In the genomic region with DNA sequence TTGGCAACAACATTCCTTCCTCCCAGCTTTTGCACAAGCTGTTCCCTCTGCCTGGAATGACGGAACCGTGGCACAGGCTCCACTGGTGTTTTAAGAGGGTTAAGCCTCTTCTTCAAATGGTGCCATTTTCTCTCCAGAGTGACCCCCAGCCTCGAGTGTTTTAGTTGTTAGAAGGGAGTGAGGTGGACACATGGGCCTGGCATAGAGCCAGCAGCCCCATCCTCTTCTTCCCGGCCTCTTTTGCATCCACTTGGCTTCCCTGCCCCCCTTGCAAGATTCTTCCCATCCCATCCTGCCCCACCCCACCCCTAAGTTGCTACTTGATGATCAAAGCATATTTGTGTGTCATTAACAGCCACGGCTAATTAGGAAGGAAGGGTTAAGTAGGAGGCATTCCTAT, we compare ENCODE assay signal across 19 cellular contexts.
DNase-seq lines count a peak whose midpoint lies in the region; ATAC-seq, FAIRE-seq and TF ChIP-seq lines count a peak whose summit lies in the region.
"Had no signal": no experiment of that assay in that cellular context is flagged by ENCODE, and none has a peak within 500 bp of the region (broad histone marks: within the 10 kb centered on the region; RNA-seq: fewer than 3 reads in every experiment).

No MANE protein-coding gene starts in this region.

- POLR2A ChIA-PET in Caco-2 (lab: Charles Lee) = no interaction called here

- DNase-seq in SW480 (ENCODE audit: low spot score) (peak; percentile 10), endothelial cell (ENCODE audit: low spot score) (no peak), neural progenitor cell (ENCODE audit: low spot score) (peak; percentile 19), small intestine (no peak), Caco-2 (no peak)
- DNase-seq: CD8-positive, alpha-beta memory T cell; COR-L47; DMS153; DMS79; GDM1; H9 had no signal

- H3F3A ChIP-seq in neural progenitor cell (ENCODE audit: low read depth) = peaks cover 13% of the 10 kb centered on the region

- peak overlapping the region; percentile 11 for H3K4me3 Mint-ChIP-seq in endothelial cell (ENCODE audit: unreplicated experiment)
- H3K4me3 Mint-ChIP-seq in neural progenitor cell = no peak overlapping the region
- no peak overlapping the region for H3K4me3 Mint-ChIP-seq in Caco-2 (ENCODE audit: unreplicated experiment)
- H3K4me3 Mint-ChIP-seq: B cell; CD8-positive, alpha-beta memory T cell; H9; IgD-negative memory B cell had no signal

- H3K27ac ChIP-seq in neural progenitor cell = peak overlapping the region; percentile 67
- H3K27ac ChIP-seq in small intestine (ENCODE audit: low read depth in 1 of 2, low read length in 1 of 2) = no peak overlapping the region
- H3K27ac ChIP-seq: BLaER1 treated with 17β-estradiol and CSF1 and Interleukin-3, amounts not matched to agents 10 nM and 100 nM had no signal

- peaks cover 34% of the 10 kb centered on the region for H3K4me1 ChIP-seq in neural progenitor cell
- no peaks in the 10 kb centered on the region for H3K4me1 ChIP-seq in small intestine (ENCODE audit: control insufficient read depth in 2 of 2, insufficient read depth in 1 of 2, low read depth in 1 of 2, low read length in 1 of 2)
- no peaks in the 10 kb centered on the region for H3K4me1 ChIP-seq in Caco-2
- H3K4me1 ChIP-seq: BLaER1 treated with 17β-estradiol and CSF1 and Interleukin-3, amounts not matched to agents 10 nM and 100 nM had no signal

- H3K27me3 Mint-ChIP-seq in endothelial cell (ENCODE audit: unreplicated experiment) (peaks cover 9% of the 10 kb centered on the region), neural progenitor cell (ENCODE audit: insufficient read depth, low read depth) (peaks cover 4% of the 10 kb centered on the region), Caco-2 (ENCODE audit: insufficient read depth, unreplicated experiment) (no peaks in the 10 kb centered on the region)
- H3K27me3 Mint-ChIP-seq: CD8-positive, alpha-beta memory T cell had no signal

- no peaks in the 10 kb centered on the region for H3K36me3 ChIP-seq in neural progenitor cell
- no peaks in the 10 kb centered on the region for H3K36me3 ChIP-seq in small intestine (ENCODE audit: control insufficient read depth in 2 of 2, insufficient read depth in 2 of 2, low read length in 2 of 2)
- H3K36me3 ChIP-seq in Caco-2 (ENCODE audit: control insufficient read depth, insufficient read depth, low read length) = no peaks in the 10 kb centered on the region; the same call in 1 of the 2 replicates
- H3K36me3 ChIP-seq: BLaER1 treated with 17β-estradiol and CSF1 and Interleukin-3, amounts not matched to agents 10 nM and 100 nM had no signal

- H3K4me3 ChIP-seq in neural progenitor cell = no peak overlapping the region
- H3K4me3 ChIP-seq in small intestine (ENCODE audit: low read depth in 1 of 2, low read length in 2 of 2) = no peak overlapping the region
- no peak overlapping the region for H3K4me3 ChIP-seq in Caco-2 (ENCODE audit: low read depth, low read length)
- H3K4me3 ChIP-seq: BLaER1 treated with 17β-estradiol and CSF1 and Interleukin-3, amounts not matched to agents 10 nM and 100 nM had no signal

- intact Hi-C loops in Caco-2 (cut with micrococcal nuclease; ENCODE audit: unreplicated experiment) = no loop called here

- peaks cover 70% of the 10 kb centered on the region for H4K20me1 ChIP-seq in neural progenitor cell (ENCODE audit: low read depth)
- H4K20me1 ChIP-seq: BLaER1 treated with 17β-estradiol and CSF1 and Interleukin-3, amounts not matched to agents 10 nM and 100 nM had no signal

- no peak overlapping the region for H2AFZ ChIP-seq in neural progenitor cell (replicated peaks)

- no peak for ATAC-seq in GM21786 (IDR thresholded peaks at IDR 0.05; ENCODE audit: unreplicated experiment)
- no peak for ATAC-seq in GM18873 (IDR thresholded peaks at IDR 0.05; ENCODE audit: low FRiP score, unreplicated experiment)
- ATAC-seq: HepG2 had no signal

- CTCF ChIA-PET in Caco-2 (lab: Charles Lee) = interaction anchor here (0.6 kb wide), 1 partner anchor 16 kb away, joined by 3 read pairs; no protein-coding TSS in a partner anchor

- H3K9me3 ChIP-seq in neural progenitor cell (ENCODE audit: low read depth) = no peaks in the 10 kb centered on the region
- H3K9me3 ChIP-seq in small intestine (ENCODE audit: control insufficient read depth, low read depth) = no peaks in the 10 kb centered on the region
- H3K9me3 ChIP-seq in Caco-2 = no peaks in the 10 kb centered on the region

- no peaks in the 10 kb centered on the region for H3K79me2 ChIP-seq in neural progenitor cell (ENCODE audit: low read depth)

- peak overlapping the region; percentile 13 for H3K4me2 ChIP-seq in neural progenitor cell
- H3K4me2 ChIP-seq: BLaER1 treated with 17β-estradiol and CSF1 and Interleukin-3, amounts not matched to agents 10 nM and 100 nM had no signal

- no peak overlapping the region for H3K9ac ChIP-seq in neural progenitor cell
- H3K9ac ChIP-seq: BLaER1 treated with 17β-estradiol and CSF1 and Interleukin-3, amounts not matched to agents 10 nM and 100 nM had no signal

- TF ChIP-seq CTCF in endothelial cell (IDR thresholded peaks at IDR 0.05; ENCODE audit: unreplicated experiment) (no peak), neural progenitor cell (IDR thresholded peaks at IDR 0.05) (no peak), Caco-2 (IDR thresholded peaks at IDR 0.05; ENCODE audit: insufficient read depth in 1 of 2, low read depth in 1 of 2, low read length in 1 of 2, severe bottlenecking in 1 of 2, unreplicated experiment in 1 of 2) (no peak)

- no peak for FAIRE-seq in small intestine (lab: Jason Lieb, UNC)
- FAIRE-seq: GM12892, H1, HepG2 had no signal

- WGBS in small intestine, 3 donors = 61 to 75% (median 72%) methylated on average over 5 of the region's 5 CpGs

- H3K36me3 Mint-ChIP-seq in endothelial cell (ENCODE audit: low read depth, unreplicated experiment) (peaks cover 43% of the 10 kb centered on the region), neural progenitor cell (peaks cover 2% of the 10 kb centered on the region), Caco-2 (ENCODE audit: insufficient read depth, unreplicated experiment) (peaks cover 13% of the 10 kb centered on the region)
- H3K36me3 Mint-ChIP-seq: IgD-negative memory B cell had no signal

- H3K9me3 Mint-ChIP-seq in endothelial cell (ENCODE audit: unreplicated experiment) (no peaks in the 10 kb centered on the region), neural progenitor cell (peaks cover 2% of the 10 kb centered on the region), Caco-2 (ENCODE audit: unreplicated experiment) (no peaks in the 10 kb centered on the region)
- H3K9me3 Mint-ChIP-seq: CD8-positive, alpha-beta memory T cell; IgD-negative memory B cell had no signal

- H3K4me1 Mint-ChIP-seq in endothelial cell (ENCODE audit: unreplicated experiment) (peaks cover 26% of the 10 kb centered on the region), neural progenitor cell (peaks cover 38% of the 10 kb centered on the region), Caco-2 (ENCODE audit: low read depth, unreplicated experiment) (no peaks in the 10 kb centered on the region)
- H3K4me1 Mint-ChIP-seq: B cell, IgD-negative memory B cell had no signal

- H3K27ac Mint-ChIP-seq in endothelial cell (ENCODE audit: unreplicated experiment) (no peak overlapping the region), neural progenitor cell (no peak overlapping the region), Caco-2 (ENCODE audit: unreplicated experiment) (no peak overlapping the region)
- H3K27ac Mint-ChIP-seq: B cell; CD8-positive, alpha-beta memory T cell; H9; IgD-negative memory B cell had no signal

- H3K27me3 ChIP-seq in neural progenitor cell = no peaks in the 10 kb centered on the region
- H3K27me3 ChIP-seq in small intestine (ENCODE audit: control insufficient read depth in 2 of 2, insufficient read depth in 2 of 2, low read length in 2 of 2) = no peaks in the 10 kb centered on the region
- H3K27me3 ChIP-seq in Caco-2 (replicated peaks; ENCODE audit: control insufficient read depth, insufficient read depth, low read length) = no peaks in the 10 kb centered on the region
- H3K27me3 ChIP-seq: BLaER1 treated with 17β-estradiol and CSF1 and Interleukin-3, amounts not matched to agents 10 nM and 100 nM had no signal

- no TSS peak for BruUV-seq in Caco-2 (replicated peaks; lab: Mats Ljungman, UMichigan)

Comparison
In these comparisons a context has a peak if more than half of its experiments do, and no peak if none do; other contexts are left out.
1. DNase-seq: peak in SW480 (single experiment) and neural progenitor cell (single experiment); none in endothelial cell (single experiment), small intestine (single experiment) and Caco-2 (0 of 2).